ENCODE assay signal across 19 cellular contexts in the genomic region with DNA sequence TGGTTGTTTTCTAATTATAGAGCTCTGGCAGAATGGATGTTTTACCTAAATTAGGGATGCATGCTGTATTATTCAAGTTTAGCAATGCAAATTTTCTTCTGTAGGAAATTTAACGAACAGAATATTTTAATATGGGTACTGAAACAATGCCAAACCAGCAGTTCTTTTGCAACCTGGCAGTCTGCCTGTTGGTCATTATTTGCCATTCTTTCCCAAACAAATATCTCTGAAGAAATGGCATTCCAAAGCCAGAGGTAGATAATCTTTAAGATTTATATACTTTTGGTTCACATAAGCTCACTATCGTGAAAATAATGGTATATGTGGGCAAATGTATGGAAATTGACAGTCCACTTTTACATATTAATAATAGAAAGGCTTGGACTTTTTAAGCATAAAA. TPM values are rescaled to one million over a fixed set of nuclear protein-coding genes. Genes with fewer than 3 reads are reported as not detected.
A peak's percentile ranks its signal among the peaks of the same experiment; 100 is the strongest.
DNase-seq lines count a peak whose midpoint lies in the region; ATAC-seq, FAIRE-seq and TF ChIP-seq lines count a peak whose summit lies in the region.
"Had no signal": no experiment of that assay in that cellular context is flagged by ENCODE, and none has a peak within 500 bp of the region (broad histone marks: within the 10 kb centered on the region; RNA-seq: fewer than 3 reads in every experiment).

No MANE protein-coding gene starts in this region.

- no peak overlapping the region for H2AFZ ChIP-seq in HepG2 (ENCODE audit: low read length)
- H2AFZ ChIP-seq in PC-3 (ENCODE audit: low read length) = no peak overlapping the region

- H3K4me3 ChIP-seq in right lobe of liver (no peak overlapping the region), HepG2 (replicated peaks in 1 of 3; ENCODE audit: insufficient read depth in 1 of 3, low read depth in 2 of 3, low read length in 3 of 3) (no peak overlapping the region), PC-3 (ENCODE audit: low read length) (peak overlapping the region; percentile 48; the same call in 1 of the 2 replicates), MG63 (no peak overlapping the region)

- H3K27me3 ChIP-seq in right lobe of liver (no peaks in the 10 kb centered on the region), HepG2 (ENCODE audit: control insufficient read depth in 1 of 2, insufficient read depth in 2 of 2, low read length in 2 of 2) (no peaks in the 10 kb centered on the region), PC-3 (ENCODE audit: low read length) (no peaks in the 10 kb centered on the region), MG63 (peaks cover 5% of the 10 kb centered on the region; the same call in 1 of the 2 replicates)

- no peak for DNase-seq in right lobe of liver
- DNase-seq in HepG2 (ENCODE audit: low spot score) = no peak
- DNase-seq in PC-3 = peak; percentile 67
- peak; percentile 69 for DNase-seq in fibroblast of gingiva (ENCODE audit: low read depth)
- DNase-seq in MG63 = no peak
- no peak for DNase-seq in occipital lobe (lab: John Stamatoyannopoulos, UW)
- no peak for DNase-seq in NCI-H748 (lab: John Stamatoyannopoulos, UW; ENCODE audit: unreplicated experiment)
- DNase-seq: Caco-2; CD4-positive, CD25-positive, alpha-beta regulatory T cell; DMS79 treated with DMSO at 0.1 percent for 48 hours; H9; Kasumi-1; MV-4-11; NCI-H1417 treated with DMSO at 0.1 percent for 48 hours; NCI-H2029; NCI-H2171; SHP77; SK-N-SH had no signal

- FAIRE-seq in HepG2 (lab: Jason Lieb, UNC) = no peak

- no peak for TF ChIP-seq POLR2A in right lobe of liver (IDR thresholded peaks at IDR 0.05)
- TF ChIP-seq POLR2A in HepG2 (IDR thresholded peaks at IDR 0.05; ENCODE audit: insufficient read depth in 1 of 2, low read depth in 2 of 2, low read length in 2 of 2) = no peak

- peak in 3 of 4 donors; percentile 36 to 64 (median 53) for ATAC-seq in right lobe of liver
- ATAC-seq in HepG2 = no peak
- no peak for ATAC-seq in PC-3
- no peak for ATAC-seq in GM21447 (IDR thresholded peaks at IDR 0.05; ENCODE audit: unreplicated experiment)

- H3K36me3 ChIP-seq in right lobe of liver (no peaks in the 10 kb centered on the region), HepG2 (replicated peaks in 1 of 2; ENCODE audit: control insufficient read depth in 1 of 2, insufficient read depth in 2 of 2, low read length in 2 of 2) (no peaks in the 10 kb centered on the region), PC-3 (ENCODE audit: low read depth, low read length) (no peaks in the 10 kb centered on the region), MG63 (no peaks in the 10 kb centered on the region)

- POLR2A ChIA-PET in HepG2 (lab: Yijun Ruan, JAX) = no interaction called here
- POLR2A ChIA-PET in PC-3 (lab: Charles Lee; ENCODE audit: unreplicated experiment) = no interaction called here

- no peak for TF ChIP-seq RAD21 in HepG2 (CRISPR knock-in tag; IDR thresholded peaks at IDR 0.05)

- H4K20me1 ChIP-seq in HepG2 (ENCODE audit: insufficient read depth, low read length) (no peaks in the 10 kb centered on the region), PC-3 (ENCODE audit: low read length) (no peaks in the 10 kb centered on the region)

- no peaks in the 10 kb centered on the region for H3K79me2 ChIP-seq in HepG2 (ENCODE audit: insufficient read depth, low read length)
- H3K79me2 ChIP-seq in PC-3 (ENCODE audit: low read length) = no peaks in the 10 kb centered on the region

- H3K27ac ChIP-seq in right lobe of liver = no peak overlapping the region
- H3K27ac ChIP-seq in HepG2 (ENCODE audit: extremely low read length, insufficient read depth, low read length) = no peak overlapping the region
- H3K27ac ChIP-seq in PC-3 (ENCODE audit: low read length) = peak overlapping the region; percentile 83

- CTCF ChIA-PET in HepG2 (lab: Yijun Ruan, JAX; ENCODE audit: low intra/inter-chr PET ratio, low total read pairs) (no interaction called here), PC-3 (lab: Charles Lee) (no interaction called here)

- no peak overlapping the region for H3K9ac ChIP-seq in HepG2 (ENCODE audit: insufficient read depth, low read depth, low read length)
- no peak overlapping the region for H3K9ac ChIP-seq in PC-3 (ENCODE audit: low read length)
- H3K9ac ChIP-seq: SK-N-SH had no signal

- no TSS peak for BruUV-seq in HepG2 (replicated peaks; lab: Mats Ljungman, UMichigan)
- BruUV-seq in PC-3 (replicated peaks; lab: Mats Ljungman, UMichigan) = no TSS peak

- TF ChIP-seq CTCF in right lobe of liver (IDR thresholded peaks at IDR 0.05) (no peak), HepG2 (CRISPR knock-in tag; IDR thresholded peaks at IDR 0.05) (no peak), PC-3 (conservative IDR thresholded peaks at IDR 0.05; ENCODE audit: low read depth, low read length) (no peak)

- H3K4me1 ChIP-seq in right lobe of liver (peaks cover 0 to 26% (median 8%) of the 10 kb centered on the region in 4 donors), HepG2 (ENCODE audit: insufficient read depth, low read length) (peaks cover 61% of the 10 kb centered on the region), PC-3 (ENCODE audit: insufficient read depth, low read length) (peaks cover 45% of the 10 kb centered on the region)

- H3K9me3 ChIP-seq in right lobe of liver (no peaks in the 10 kb centered on the region), HepG2 (ENCODE audit: low read length) (no peaks in the 10 kb centered on the region), PC-3 (ENCODE audit: low read length) (no peaks in the 10 kb centered on the region), MG63 (no peaks in the 10 kb centered on the region)
- H3K9me3 ChIP-seq: SK-N-SH had no signal

- WGBS in right lobe of liver (ENCODE audit: insufficient coverage, low coverage, low lambda C conversion rate, missing lambda C conversion rate) = 32% methylated on average over 2 of the region's 2 CpGs
- 0% methylated on average over 2 of the region's 2 CpGs for WGBS in HepG2 (ENCODE audit: low lambda C conversion rate)

- TF ChIP-seq EP300 in HepG2 (IDR thresholded peaks at IDR 0.05; ENCODE audit: low read depth in 2 of 2, low read length in 2 of 2) = no peak
- no peak for TF ChIP-seq EP300 in HepG2 (CRISPR knock-in tag; IDR thresholded peaks at IDR 0.05; ENCODE audit: borderline replicate concordance)

- H3K9me2 ChIP-seq in PC-3 (replicated peaks; ENCODE audit: low read length) = no peaks in the 10 kb centered on the region
- H3K9me2 ChIP-seq: SK-N-SH had no signal

- in situ Hi-C loops in HepG2 (cut with HindIII; ENCODE audit: extremely low pct_ligation_motif_present, low pct_unique_long_range_greater_than_20kb) = no loop called here

- peaks cover 12% of the 10 kb centered on the region for H3F3A ChIP-seq in PC-3 (ENCODE audit: low read length, unreplicated experiment)

- intact Hi-C loops in right lobe of liver (cut with DNase I) (no loop called here), HepG2 (cut with micrococcal nuclease; ENCODE audit: unreplicated experiment) (no loop called here), PC-3 (cut with micrococcal nuclease) (loop anchor here (2.0 kb wide), 1 partner anchor 21 kb away; no protein-coding TSS in a partner anchor)

- H3K4me2 ChIP-seq in HepG2 (ENCODE audit: low read depth, low read length) (no peak overlapping the region), PC-3 (ENCODE audit: low read length) (peak overlapping the region; percentile 79)

RNA-seq across cellular contexts. Expression of a gene that starts 19.2 kb away (rescaled TPM):
- total RNA-seq in right lobe of liver = 10 to 100 TPM; 12.0 to 20.8 (median 14.6) TPM
- total RNA-seq in HepG2 (2016; rRNA removed; fragmentation: Illumina TruSeq; extraction: Trizol) = 63.4 and 113 TPM in 2 replicates
- total RNA-seq in HepG2 (2016; cell fraction: cytosol; rRNA removed; fragmentation: Illumina TruSeq; extraction: Trizol; ENCODE audit: low read depth) = 96.6 and 97.4 TPM in 2 replicates
- 57.4 and 102 TPM in 2 replicates for total RNA-seq in HepG2 (2016; cell fraction: insoluble cytoplasmic fraction; rRNA removed; fragmentation: Illumina TruSeq; extraction: Trizol)
- total RNA-seq in HepG2 (2016; cell fraction: membrane; rRNA removed; fragmentation: Illumina TruSeq; extraction: Trizol) = 46.7 and 55.6 TPM in 2 replicates
- total RNA-seq in HepG2 (2016; cell fraction: nucleus; rRNA removed; fragmentation: Illumina TruSeq; extraction: Trizol) = 59.7 and 65.2 TPM in 2 replicates
- 11.3 and 16.2 TPM in 2 replicates for polyA plus RNA-seq in HepG2 (2011; rRNA removed)
- polyA plus RNA-seq in HepG2 (2011; cell fraction: cytosol; rRNA removed) = 13.0 and 14.0 TPM in 2 replicates
- 13.5 and 15.6 TPM in 2 replicates for polyA plus RNA-seq in HepG2 (2011; cell fraction: nucleus; rRNA removed)
- polyA plus RNA-seq in HepG2 (2012) = 15.9 and 20.6 TPM in 2 replicates
- 16.9 and 24.8 TPM in 2 replicates for polyA plus RNA-seq in HepG2 (2016; cell fraction: cytosol; fragmentation: Illumina TruSeq; extraction: Trizol; ENCODE audit: low read depth)
- 28.8 and 30.9 TPM in 2 replicates for polyA plus RNA-seq in HepG2 (2016; cell fraction: insoluble cytoplasmic fraction; fragmentation: Illumina TruSeq; extraction: Trizol; ENCODE audit: low read depth)
- 20.7 and 23.8 TPM in 2 replicates for polyA plus RNA-seq in HepG2 (2016; cell fraction: membrane; fragmentation: Illumina TruSeq; extraction: Trizol; ENCODE audit: low read depth)
- polyA plus RNA-seq in HepG2 (2016; cell fraction: nucleus; fragmentation: Illumina TruSeq; extraction: Trizol; ENCODE audit: insufficient read depth, low read depth) = 25.5 and 28.7 TPM in 2 replicates
- 20.3 and 55.5 TPM in 2 replicates for polyA minus RNA-seq in HepG2 (2011; rRNA and poly(A)+ RNA removed; ENCODE audit: low replicate concordance)
- polyA minus RNA-seq in HepG2 (2011; cell fraction: cytosol; rRNA and poly(A)+ RNA removed) = 15.7 and 21.4 TPM in 2 replicates
- 69.1 and 82.4 TPM in 2 replicates for polyA minus RNA-seq in HepG2 (2011; cell fraction: nucleus; rRNA and poly(A)+ RNA removed)
- 26.7 and 33.6 TPM in 2 replicates for total RNA-seq in PC-3 (2014; rRNA removed)
- total RNA-seq in MG63 (2014; rRNA removed; shearing (Covaris generic); ENCODE audit: low replicate concordance) = 12.6 and 34.4 TPM in 2 replicates
- total RNA-seq in occipital lobe = 129 TPM

RNA-seq across cellular contexts. Expression of a gene that starts 35.4 kb away (rescaled TPM):
- total RNA-seq in right lobe of liver = 10 to 100 TPM; 52.2 to 75.6 (median 64.0) TPM
- total RNA-seq in HepG2 (2016; rRNA removed; fragmentation: Illumina TruSeq; extraction: Trizol) = 26.3 and 49.4 TPM in 2 replicates
- total RNA-seq in HepG2 (2016; cell fraction: cytosol; rRNA removed; fragmentation: Illumina TruSeq; extraction: Trizol; ENCODE audit: low read depth) = 13.4 and 19.2 TPM in 2 replicates
- total RNA-seq in HepG2 (2016; cell fraction: insoluble cytoplasmic fraction; rRNA removed; fragmentation: Illumina TruSeq; extraction: Trizol) = 28.3 and 50.6 TPM in 2 replicates
- total RNA-seq in HepG2 (2016; cell fraction: membrane; rRNA removed; fragmentation: Illumina TruSeq; extraction: Trizol) = 14.5 and 17.4 TPM in 2 replicates
- 39.0 and 46.8 TPM in 2 replicates for total RNA-seq in HepG2 (2016; cell fraction: nucleus; rRNA removed; fragmentation: Illumina TruSeq; extraction: Trizol)
- polyA plus RNA-seq in HepG2 (2011; rRNA removed) = 217 and 239 TPM in 2 replicates
- polyA plus RNA-seq in HepG2 (2011; cell fraction: cytosol; rRNA removed) = 109 and 117 TPM in 2 replicates
- polyA plus RNA-seq in HepG2 (2011; cell fraction: nucleus; rRNA removed) = 33.6 and 41.1 TPM in 2 replicates
- 46.8 and 51.5 TPM in 2 replicates for polyA plus RNA-seq in HepG2 (2012)
- polyA plus RNA-seq in HepG2 (2016; cell fraction: cytosol; fragmentation: Illumina TruSeq; extraction: Trizol; ENCODE audit: low read depth) = 28.6 and 31.5 TPM in 2 replicates
- polyA plus RNA-seq in HepG2 (2016; cell fraction: insoluble cytoplasmic fraction; fragmentation: Illumina TruSeq; extraction: Trizol; ENCODE audit: low read depth) = 50.0 and 51.6 TPM in 2 replicates
- polyA plus RNA-seq in HepG2 (2016; cell fraction: membrane; fragmentation: Illumina TruSeq; extraction: Trizol; ENCODE audit: low read depth) = 18.4 and 23.4 TPM in 2 replicates
- 95.9 and 120 TPM in 2 replicates for polyA plus RNA-seq in HepG2 (2016; cell fraction: nucleus; fragmentation: Illumina TruSeq; extraction: Trizol; ENCODE audit: insufficient read depth, low read depth)
- 214 and 312 TPM in 2 replicates for polyA minus RNA-seq in HepG2 (2011; rRNA and poly(A)+ RNA removed; ENCODE audit: low replicate concordance)
- polyA minus RNA-seq in HepG2 (2011; cell fraction: cytosol; rRNA and poly(A)+ RNA removed) = 57.0 and 58.9 TPM in 2 replicates
- polyA minus RNA-seq in HepG2 (2011; cell fraction: nucleus; rRNA and poly(A)+ RNA removed) = 27.4 and 38.7 TPM in 2 replicates
- 61.9 and 85.2 TPM in 2 replicates for total RNA-seq in PC-3 (2014; rRNA removed)
- total RNA-seq in MG63 (2014; rRNA removed; shearing (Covaris generic); ENCODE audit: low replicate concordance) = 18.5 and 25.3 TPM in 2 replicates
- total RNA-seq in occipital lobe = 113 TPM

Comparison
In these comparisons a context has a peak if more than half of its experiments do, and no peak if none do; other contexts are left out.
1. ATAC-seq: peak in right lobe of liver (3 of 4); none in HepG2 (single experiment), PC-3 (single experiment) and GM21447 (single experiment).
2. DNase-seq: peak in PC-3 (single experiment) and fibroblast of gingiva (single experiment); none in right lobe of liver (0 of 3), HepG2 (single experiment), MG63 (single experiment), occipital lobe (single experiment) and NCI-H748 (single experiment).